8 cellular contexts compared by ENCODE assay signal in genomic region chr9:71604197-71605063, GRCh38.
DNase-seq lines count a peak whose midpoint lies in the region; ATAC-seq and TF ChIP-seq lines count a peak whose summit lies in the region.

No MANE protein-coding gene starts in this region.

- no peaks in the 10 kb centered on the region for H3K36me3 Mint-ChIP-seq in brain

- TF ChIP-seq CTCF in GM12864 (IDR thresholded peaks at IDR 0.05; ENCODE audit: low read depth, low read length, missing control alignments), result peak; percentile 74
- peak; percentile 71 to 78 for TF ChIP-seq CTCF in brain (conservative IDR thresholded peaks at IDR 0.05)

- ATAC-seq in HG02571 (IDR thresholded peaks at IDR 0.05; ENCODE audit: unreplicated experiment) (peak; percentile 94), GM19023 (IDR thresholded peaks at IDR 0.05; ENCODE audit: unreplicated experiment) (no peak)

- no peak overlapping the region for H3K4me3 Mint-ChIP-seq in brain

- no peak overlapping the region for H3K4me3 ChIP-seq in GM12864 (ENCODE audit: low read depth, low read length)

- no peak overlapping the region for H3K27ac Mint-ChIP-seq in brain

- peaks cover 7% of the 10 kb centered on the region for H3K27me3 Mint-ChIP-seq in brain

- DNase-seq in GM12864 (ENCODE audit: low read depth), result peak; percentile 12
- DNase-seq in NCI-H1105 (lab: John Stamatoyannopoulos, UW), result peak; percentile 54
- peak; percentile 53 for DNase-seq in UCSD-AML1 (lab: John Stamatoyannopoulos, UW; ENCODE audit: unreplicated experiment)
- peak; percentile 76 for DNase-seq in inferior parietal cortex (ENCODE audit: extremely low spot score)
- DNase-seq in stimulated activated CD4-positive, alpha-beta T cell treated with anti-CD3 and anti-CD28 coated beads, Interleukin-1b, Interleukin-23, amount 100 ng/mL, for 24 hours (ENCODE audit: low read depth in 4 of 4, low spot score in 1 of 4), result peak; percentile 61 to 69 (median 68)

- H3K4me1 Mint-ChIP-seq in brain, result no peaks in the 10 kb centered on the region

- H3K9me3 Mint-ChIP-seq in brain, result peaks cover 0 to 9% (median 1%) of the 10 kb centered on the region in 5 experiments

Comparison
In these comparisons a context has a peak if more than half of its experiments do, and no peak if none do; other contexts are left out.
1. DNase-seq: peak in every context shown above with its lines; median percentile 76 in inferior parietal cortex; 68 in stimulated activated CD4-positive, alpha-beta T cell treated with anti-CD3 and anti-CD28 coated beads, Interleukin-1b, Interleukin-23, amount 100 ng/mL, for 24 hours; 54 in NCI-H1105; 53 in UCSD-AML1; 12 in GM12864.